Comparison of ENCODE assay signal across 32 cellular contexts in the genomic region with DNA sequence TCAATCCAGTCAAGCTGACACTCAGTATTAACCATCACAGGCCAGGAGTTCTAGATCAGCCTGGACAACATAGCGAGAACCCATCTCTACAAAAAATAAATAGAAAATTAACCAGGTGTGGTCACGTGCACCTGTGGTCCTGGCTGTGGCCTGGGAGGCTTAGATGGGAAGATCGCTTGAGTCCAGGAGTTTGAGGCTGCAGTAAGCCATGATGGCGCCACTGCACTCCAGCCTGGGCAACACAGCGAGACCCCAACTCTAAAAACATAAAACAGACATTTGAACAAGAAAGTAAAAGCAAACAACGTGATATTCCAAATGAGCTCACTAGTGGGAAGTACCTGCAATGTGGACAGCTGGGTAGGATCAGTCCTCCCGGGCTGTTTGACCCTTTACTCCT. TPM values are rescaled to one million over a fixed set of nuclear protein-coding genes. Genes with fewer than 3 reads are reported as not detected.
A peak's percentile ranks its signal among the peaks of the same experiment; 100 is the strongest.
DNase-seq lines count a peak whose midpoint lies in the region; ATAC-seq, FAIRE-seq and TF ChIP-seq lines count a peak whose summit lies in the region.
"Had no signal": no experiment of that assay in that cellular context is flagged by ENCODE, and none has a peak within 500 bp of the region (broad histone marks: within the 10 kb centered on the region; RNA-seq: fewer than 3 reads in every experiment).

No MANE protein-coding gene starts in this region.

- no peaks in the 10 kb centered on the region for H3K9me1 ChIP-seq in K562 (ENCODE audit: control insufficient read depth, insufficient read depth, low read length)

- no peak for ATAC-seq in natural killer cell treated with Interleukin-12 subunit alpha and Interleukin-12 subunit beta and Interleukin-15 and Interleukin-18, amount 100 ng/mL, for 72 hours
- ATAC-seq in natural killer cell = no peak
- no peak for ATAC-seq in K562
- ATAC-seq: A549; CD8-positive, alpha-beta T cell had no signal

- no peak for TF ChIP-seq POLR2A in K562 (conservative IDR thresholded peaks at IDR 0.05)

- H3K4me3 Mint-ChIP-seq in natural killer cell treated with Interleukin-12 subunit alpha and Interleukin-12 subunit beta and Interleukin-15 and Interleukin-18, amount 100 ng/mL, for 72 hours = no peak overlapping the region
- H3K4me3 Mint-ChIP-seq in natural killer cell = no peak overlapping the region
- H3K4me3 Mint-ChIP-seq: B cell; CD14-positive monocyte; CD4-positive, alpha-beta memory T cell; CD4-positive, alpha-beta T cell; CD4-positive, CD25-positive, alpha-beta regulatory T cell; CD8-positive, alpha-beta memory T cell; CD8-positive, alpha-beta T cell had no signal

- H3K9me3 ChIP-seq in K562 (replicated peaks; ENCODE audit: control insufficient read depth, insufficient read depth, low read depth, low read length) = no peaks in the 10 kb centered on the region
- H3K9me3 ChIP-seq in SK-N-SH = peaks cover 13% of the 10 kb centered on the region; the same call in 1 of the 2 replicates

- H3K4me1 ChIP-seq in K562 (replicated peaks in 1 of 2; ENCODE audit: control insufficient read depth in 2 of 2, insufficient read depth in 2 of 2, low read length in 2 of 2) (no peaks in the 10 kb centered on the region; a peak in 1 of 5 replicates), SK-N-SH (ENCODE audit: control insufficient read depth in 1 of 2, insufficient read depth in 2 of 2, low read depth in 1 of 2, low read length in 1 of 2) (no peaks in the 10 kb centered on the region)
- H3K4me1 ChIP-seq: A549, BE2C had no signal

- peaks cover 0 to 7% of the 10 kb centered on the region in 2 donors for H3K27me3 Mint-ChIP-seq in natural killer cell treated with Interleukin-12 subunit alpha and Interleukin-12 subunit beta and Interleukin-15 and Interleukin-18, amount 100 ng/mL, for 72 hours
- peaks cover 0 to 14% of the 10 kb centered on the region in 2 donors for H3K27me3 Mint-ChIP-seq in natural killer cell (ENCODE audit: low read depth in 2 of 2)

- H3K27me3 ChIP-seq in K562 (ENCODE audit: control insufficient read depth in 2 of 2, insufficient read depth in 2 of 2, low read length in 2 of 2) (peaks cover 54 to 82% of the 10 kb centered on the region in 2 experiments), SK-N-SH (ENCODE audit: insufficient read depth) (no peaks in the 10 kb centered on the region)
- H3K27me3 ChIP-seq: BE2C; BLaER1; BLaER1 treated with 17β-estradiol and CSF1 and Interleukin-3, amounts not matched to agents 10 nM and 100 nM had no signal

- 13% methylated on average over 7 of the region's 7 CpGs for WGBS in K562 (ENCODE audit: insufficient coverage, low coverage, missing lambda C conversion rate)
- WGBS in SK-N-SH (ENCODE audit: low lambda C conversion rate) = 66% methylated on average over 7 of the region's 7 CpGs

- no peaks in the 10 kb centered on the region for H3K9me2 ChIP-seq in SK-N-SH

- TF ChIP-seq EP300 in K562 (IDR thresholded peaks at IDR 0.05; ENCODE audit: low read length) = no peak
- TF ChIP-seq EP300 in SK-N-SH (IDR thresholded peaks at IDR 0.05; ENCODE audit: borderline replicate concordance in 1 of 2, low read depth in 1 of 2, low read length in 1 of 2) = no peak

- POLR2A ChIA-PET in K562 (lab: Yijun Ruan, JAX) = interaction anchor here (1.2 to 2.3 kb wide), 2 partner anchors 12 to 22 kb away, joined by 4 to 6 read pairs; no protein-coding TSS in a partner anchor
- POLR2A ChIA-PET in SK-N-SH (lab: Yijun Ruan, JAX) = no interaction called here

- H3K79me2 ChIP-seq in K562 (ENCODE audit: control insufficient read depth, insufficient read depth, low read length) (no peaks in the 10 kb centered on the region), SK-N-SH (ENCODE audit: insufficient read depth) (no peaks in the 10 kb centered on the region)

- no peaks in the 10 kb centered on the region for H3K36me3 Mint-ChIP-seq in natural killer cell treated with Interleukin-12 subunit alpha and Interleukin-12 subunit beta and Interleukin-15 and Interleukin-18, amount 100 ng/mL, for 72 hours
- peaks cover 8% of the 10 kb centered on the region for H3K36me3 Mint-ChIP-seq in natural killer cell
- H3K36me3 Mint-ChIP-seq: CD4-positive, CD25-positive, alpha-beta regulatory T cell had no signal

- BruUV-seq in K562 (replicated peaks; lab: Mats Ljungman, UMichigan) = no TSS peak

- H4K20me1 ChIP-seq in K562 (replicated peaks; ENCODE audit: control insufficient read depth, insufficient read depth, low read length) = 0 out of 2 replicates have a peak, but pooled peaks cover 3% of the 10 kb centered on the region
- H4K20me1 ChIP-seq in SK-N-SH (ENCODE audit: insufficient read depth) = no peaks in the 10 kb centered on the region
- H4K20me1 ChIP-seq: BLaER1 had no signal

- H3F3A ChIP-seq in SK-N-SH (replicated peaks; ENCODE audit: insufficient read depth) = no peaks in the 10 kb centered on the region

- no peak overlapping the region for H3K27ac Mint-ChIP-seq in natural killer cell treated with Interleukin-12 subunit alpha and Interleukin-12 subunit beta and Interleukin-15 and Interleukin-18, amount 100 ng/mL, for 72 hours
- no peak overlapping the region for H3K27ac Mint-ChIP-seq in natural killer cell
- H3K27ac Mint-ChIP-seq: B cell; CD4-positive, alpha-beta memory T cell; CD4-positive, alpha-beta T cell; CD4-positive, CD25-positive, alpha-beta regulatory T cell; CD8-positive, alpha-beta memory T cell; CD8-positive, alpha-beta T cell had no signal

- in situ Hi-C loops in K562 (cut with MboI) = no loop called here

- H3K9ac ChIP-seq in K562 (ENCODE audit: insufficient read depth in 1 of 2, low read depth in 2 of 2, low read length in 2 of 2) (no peak overlapping the region), SK-N-SH (no peak overlapping the region)
- H3K9ac ChIP-seq: BLaER1; BLaER1 treated with 17β-estradiol and CSF1 and Interleukin-3, amounts not matched to agents 10 nM and 100 nM had no signal

- intact Hi-C loops in natural killer cell (cut with micrococcal nuclease) = no loop called here
- intact Hi-C loops in K562 (cut with micrococcal nuclease) = no loop called here

- H3K4me1 Mint-ChIP-seq in natural killer cell treated with Interleukin-12 subunit alpha and Interleukin-12 subunit beta and Interleukin-15 and Interleukin-18, amount 100 ng/mL, for 72 hours (ENCODE audit: low read depth in 2 of 2) = no peaks in the 10 kb centered on the region
- H3K4me1 Mint-ChIP-seq in natural killer cell = no peaks in the 10 kb centered on the region
- H3K4me1 Mint-ChIP-seq: B cell; CD14-positive monocyte; CD4-positive, alpha-beta memory T cell; CD4-positive, CD25-positive, alpha-beta regulatory T cell; CD8-positive, alpha-beta memory T cell had no signal

- H3K4me3 ChIP-seq in K562 (no peak overlapping the region), SK-N-SH (ENCODE audit: low read depth in 2 of 2, low read length in 1 of 2) (no peak overlapping the region)
- H3K4me3 ChIP-seq: A549; BLaER1; BLaER1 treated with 17β-estradiol and CSF1 and Interleukin-3, amounts not matched to agents 10 nM and 100 nM had no signal

- TF ChIP-seq RAD21 in K562 (CRISPR knock-in tag; conservative IDR thresholded peaks at IDR 0.05 in 1 of 2, IDR thresholded peaks at IDR 0.05 in 1 of 2) = no peak
- no peak for TF ChIP-seq RAD21 in SK-N-SH (IDR thresholded peaks at IDR 0.05; ENCODE audit: low read length)

- H3K4me2 ChIP-seq in K562 (ENCODE audit: insufficient read depth, low read length) = no peak overlapping the region
- H3K4me2 ChIP-seq in SK-N-SH = no peak overlapping the region
- H3K4me2 ChIP-seq: A549; BLaER1; BLaER1 treated with 17β-estradiol and CSF1 and Interleukin-3, amounts not matched to agents 10 nM and 100 nM had no signal

- DNase-seq in natural killer cell treated with Interleukin-12 subunit alpha and Interleukin-12 subunit beta and Interleukin-15 and Interleukin-18, amount 100 ng/mL, for 72 hours (ENCODE audit: low spot score) = peak; percentile 12
- DNase-seq in natural killer cell = no peak
- no peak for DNase-seq in K562 (ENCODE audit: extremely low read depth in 1 of 4, low spot score in 3 of 4)
- no peak for DNase-seq in SK-N-SH
- DNase-seq: ACHN; AML-193; BE2C; C1 segment of cervical spinal cord; Caco-2; Calu3; CD4-positive, alpha-beta memory T cell; CD4-positive, alpha-beta T cell; CD4-positive, CD25-positive, alpha-beta regulatory T cell; CD8-positive, alpha-beta memory T cell; CD8-positive, alpha-beta T cell; COR-L47; DMS 273 treated with DMSO at 0.1 percent for 48 hours; DMS153; DMS53; DMS79; DMS79 treated with DMSO at 0.1 percent for 48 hours; DND-41; EL had no signal

- H3K9me3 Mint-ChIP-seq in natural killer cell treated with Interleukin-12 subunit alpha and Interleukin-12 subunit beta and Interleukin-15 and Interleukin-18, amount 100 ng/mL, for 72 hours = no peaks in the 10 kb centered on the region
- H3K9me3 Mint-ChIP-seq in natural killer cell = peaks cover 0 to 2% of the 10 kb centered on the region in 2 donors
- H3K9me3 Mint-ChIP-seq: CD4-positive, alpha-beta T cell had no signal

- H3K36me3 ChIP-seq in K562 (ENCODE audit: control insufficient read depth, insufficient read depth, low read length) = no peaks in the 10 kb centered on the region
- peaks cover 0 to 3% of the 10 kb centered on the region in 2 experiments for H3K36me3 ChIP-seq in SK-N-SH (replicated peaks in 1 of 2; ENCODE audit: control insufficient read depth in 1 of 2, insufficient read depth in 2 of 2, low read length in 1 of 2)
- H3K36me3 ChIP-seq: BE2C, BLaER1 had no signal

- TF ChIP-seq CTCF in natural killer cell (IDR thresholded peaks at IDR 0.05) = no peak
- no peak for TF ChIP-seq CTCF in K562 (IDR thresholded peaks at IDR 0.05 in 2 of 3, conservative IDR thresholded peaks at IDR 0.05 in 1 of 3; ENCODE audit: insufficient read depth in 2 of 3, low read depth in 1 of 3, low read length in 3 of 3)
- TF ChIP-seq CTCF in SK-N-SH (IDR thresholded peaks at IDR 0.05) = no peak

- no peak overlapping the region for H3K27ac ChIP-seq in K562 (ENCODE audit: extremely low read depth, low read depth, low read length)
- no peak overlapping the region for H3K27ac ChIP-seq in SK-N-SH (ENCODE audit: low read depth in 2 of 2, low read length in 1 of 2)
- H3K27ac ChIP-seq: 22Rv1; A549; BLaER1; BLaER1 treated with 17β-estradiol and CSF1 and Interleukin-3, amounts not matched to agents 10 nM and 100 nM; C4-2B had no signal

- FAIRE-seq in K562 (lab: Jason Lieb, UNC) = no peak
- FAIRE-seq: A204.1, A549, D721Med had no signal

- CTCF ChIA-PET in K562 (lab: Yijun Ruan, JAX; ENCODE audit: low intra/inter-chr PET ratio) = no interaction called here
- CTCF ChIA-PET in SK-N-SH (lab: Yijun Ruan, JAX) = no interaction called here

- H2AFZ ChIP-seq in K562 (ENCODE audit: low read depth, low read length) = no peak overlapping the region
- H2AFZ ChIP-seq in SK-N-SH (ENCODE audit: low read depth) = no peak overlapping the region

RNA-seq across cellular contexts. Expression of a gene that starts 41.9 kb away (rescaled TPM):
- 1 to 10 TPM in 1 of 2 donors, under 1 TPM in 1; 0.43 to 1.7 TPM for total RNA-seq in natural killer cell treated with Interleukin-12 subunit alpha and Interleukin-12 subunit beta and Interleukin-15 and Interleukin-18, amount 100 ng/mL, for 72 hours
- 1 to 10 TPM in 1 of 3 donors, under 1 TPM in 1, not detected in 1; 0.86 to 6.3 TPM for total RNA-seq in natural killer cell
- total RNA-seq in K562 (2011; cell fraction: chromatin; rRNA removed; ENCODE audit: low replicate concordance) = 0.42 TPM in 1 of 2 replicates, not detected in the other
- 0.13 and 0.17 TPM in 2 replicates for total RNA-seq in K562 (2011; cell fraction: nucleolus; rRNA removed)
- total RNA-seq in K562 (2011; cell fraction: nucleoplasm; rRNA removed) = 0.31 TPM in 1 of 2 replicates, not detected in the other
- 0.12 TPM in 1 of 2 replicates, not detected in the other for total RNA-seq in K562 (2014; rRNA removed)
- 0.04 and 0.10 TPM in 2 replicates for total RNA-seq in K562 (2014; rRNA removed; fragmentation: Illumina TruSeq; extraction: Trizol)
- not detected in 2 replicates for total RNA-seq in K562 (2015; rRNA removed; fragmentation: Illumina TruSeq; extraction: Trizol)
- total RNA-seq in K562 (2021) = 0.22 and 0.24 TPM in 2 replicates
- polyA plus RNA-seq in K562 (2011; rRNA removed) = 0.05 TPM in 1 of 2 replicates, not detected in the other
- 0.03 and 0.19 TPM in 2 replicates for polyA plus RNA-seq in K562 (2011; cell fraction: cytosol; rRNA removed)
- 0.34 TPM in 1 of 2 replicates, not detected in the other for polyA plus RNA-seq in K562 (2011; cell fraction: nucleus; rRNA removed)
- 0.07 and 0.16 TPM in 2 replicates for polyA plus RNA-seq in K562 (2012)
- polyA plus RNA-seq in K562 (2014; fragmentation: Illumina TruSeq; extraction: Trizol) = 0.03 and 0.06 TPM in 2 replicates
- under 1 TPM in 1 of 2 experiments, not detected in 1; 0.03 TPM for polyA plus RNA-seq in K562 (2014; fragmentation: Nextera tagmentation; extraction: Ambion mirVana)
- 0.08 TPM in 1 of 2 replicates, not detected in the other for polyA plus RNA-seq in K562 (2014; rRNA removed)
- 0.04 and 0.06 TPM in 2 replicates for polyA minus RNA-seq in K562 (2011; rRNA and poly(A)+ RNA removed)
- polyA minus RNA-seq in K562 (2011; cell fraction: cytosol; rRNA and poly(A)+ RNA removed) = not detected in 2 replicates
- polyA minus RNA-seq in K562 (2011; cell fraction: nucleus; rRNA and poly(A)+ RNA removed) = 0.27 TPM in 1 of 2 replicates, not detected in the other
- polyA plus RNA-seq in SK-N-SH (2012; rRNA removed) = 5.3 and 6.3 TPM in 2 replicates
- polyA plus RNA-seq in SK-N-SH (2012; cell fraction: cytosol; rRNA removed) = 3.3 and 3.8 TPM in 2 replicates
- 4.4 and 4.5 TPM in 2 replicates for polyA plus RNA-seq in SK-N-SH (2012; cell fraction: nucleus; rRNA removed)
